In genomic region chr20:3800878-3801260, GRCh38 we compare ENCODE assay signal across 16 cellular contexts. TPM values are rescaled to one million over a fixed set of nuclear protein-coding genes. Genes with fewer than 3 reads are reported as not detected.
DNase-seq lines count a peak whose midpoint lies in the region; ATAC-seq and TF ChIP-seq lines count a peak whose summit lies in the region.
"Had no signal": no experiment of that assay in that cellular context is flagged by ENCODE, and none has a peak within 500 bp of the region (broad histone marks: within the 10 kb centered on the region; RNA-seq: fewer than 3 reads in every experiment).

No MANE protein-coding gene starts in this region.

- peak overlapping the region; percentile 41; the same call in 1 of the 2 replicates for H3K27ac ChIP-seq in HCT116 (ENCODE audit: low read depth, low read length)
- H3K27ac ChIP-seq in neural progenitor cell = no peak overlapping the region
- H3K27ac ChIP-seq in Karpas-422 (ENCODE audit: low read length) = no peak overlapping the region
- H3K27ac ChIP-seq: C4-2B, WERI-Rb-1 had no signal

- peak overlapping the region; percentile 48 for H3K27ac Mint-ChIP-seq in activated CD4-positive, alpha-beta T cell treated with anti-CD3 and anti-CD28 coated beads, Interleukin-2, amount 10 ng/mL, durations not matched to agents 24 days and 14 days
- H3K27ac Mint-ChIP-seq in activated naive CD8-positive, alpha-beta T cell treated with anti-CD3 and anti-CD28 coated beads for 36 hours = peak overlapping the region; percentile 15
- H3K27ac Mint-ChIP-seq in neural progenitor cell = peak overlapping the region; percentile 94

- CTCF ChIA-PET in HCT116 (lab: Charles Lee) = interaction anchor here (1.2 kb wide), 1 partner anchor 17 kb away, joined by 5 read pairs; no protein-coding TSS in a partner anchor

- H3K9me2 ChIP-seq in HCT116 (ENCODE audit: insufficient read depth) (no peaks in the 10 kb centered on the region), Karpas-422 (replicated peaks; ENCODE audit: insufficient read depth, low read length) (no peaks in the 10 kb centered on the region)

- H3K4me3 Mint-ChIP-seq in activated CD4-positive, alpha-beta T cell treated with anti-CD3 and anti-CD28 coated beads, Interleukin-2, amount 10 ng/mL, durations not matched to agents 24 days and 14 days = no peak overlapping the region
- no peak overlapping the region for H3K4me3 Mint-ChIP-seq in activated naive CD8-positive, alpha-beta T cell treated with anti-CD3 and anti-CD28 coated beads for 36 hours
- H3K4me3 Mint-ChIP-seq in neural progenitor cell = no peak overlapping the region

- H3K4me1 ChIP-seq in HCT116 (ENCODE audit: control insufficient read depth in 1 of 2, insufficient read depth in 2 of 2, low read length in 2 of 2) = peaks cover 37 to 71% of the 10 kb centered on the region in 2 experiments
- peaks cover 28% of the 10 kb centered on the region for H3K4me1 ChIP-seq in neural progenitor cell
- peaks cover 37% of the 10 kb centered on the region for H3K4me1 ChIP-seq in Karpas-422 (ENCODE audit: low read length)

- peaks cover 67% of the 10 kb centered on the region for H3K79me2 ChIP-seq in HCT116 (ENCODE audit: insufficient read depth, low read length)
- no peaks in the 10 kb centered on the region for H3K79me2 ChIP-seq in neural progenitor cell (ENCODE audit: low read depth)
- peaks cover 13% of the 10 kb centered on the region for H3K79me2 ChIP-seq in Karpas-422 (ENCODE audit: low read length)

- H3K9me3 Mint-ChIP-seq in activated CD4-positive, alpha-beta T cell treated with anti-CD3 and anti-CD28 coated beads, Interleukin-2, amount 10 ng/mL, durations not matched to agents 24 days and 14 days = no peaks in the 10 kb centered on the region
- no peaks in the 10 kb centered on the region for H3K9me3 Mint-ChIP-seq in activated naive CD8-positive, alpha-beta T cell treated with anti-CD3 and anti-CD28 coated beads for 36 hours
- no peaks in the 10 kb centered on the region for H3K9me3 Mint-ChIP-seq in neural progenitor cell

- no peaks in the 10 kb centered on the region for H3K27me3 Mint-ChIP-seq in activated CD4-positive, alpha-beta T cell treated with anti-CD3 and anti-CD28 coated beads, Interleukin-2, amount 10 ng/mL, durations not matched to agents 24 days and 14 days
- no peaks in the 10 kb centered on the region for H3K27me3 Mint-ChIP-seq in activated naive CD8-positive, alpha-beta T cell treated with anti-CD3 and anti-CD28 coated beads for 36 hours
- peaks cover 14% of the 10 kb centered on the region for H3K27me3 Mint-ChIP-seq in neural progenitor cell (ENCODE audit: insufficient read depth, low read depth)

- TF ChIP-seq CTCF in HCT116 (IDR thresholded peaks at IDR 0.05 in 2 of 3, conservative IDR thresholded peaks at IDR 0.05 in 1 of 3; ENCODE audit: borderline replicate concordance in 1 of 3, insufficient read depth in 1 of 3, low read depth in 2 of 3, low read length in 2 of 3) = no peak
- no peak for TF ChIP-seq CTCF in neural progenitor cell (IDR thresholded peaks at IDR 0.05)
- TF ChIP-seq CTCF in GM13976 (IDR thresholded peaks at IDR 0.05; ENCODE audit: borderline replicate concordance, control extremely low read depth, extremely low read depth, insufficient read depth, missing control alignments) = no peak

- in situ Hi-C loops in GM13976 (cut with MboI; ENCODE audit: low sequenced_read_pairs, unreplicated experiment) = no loop called here

- H3K4me2 ChIP-seq in HCT116 (ENCODE audit: low read length) = no peak overlapping the region
- no peak overlapping the region for H3K4me2 ChIP-seq in neural progenitor cell
- no peak overlapping the region for H3K4me2 ChIP-seq in Karpas-422 (ENCODE audit: low read depth, low read length, poor library complexity, severe bottlenecking)

- intact Hi-C loops in activated CD4-positive, alpha-beta T cell treated with anti-CD3 and anti-CD28 coated beads, Interleukin-2, amount 10 ng/mL, durations not matched to agents 24 days and 14 days (cut with micrococcal nuclease) = no loop called here
- intact Hi-C loops in HCT116 (cut with micrococcal nuclease) = no loop called here

- RAD21 ChIA-PET in HCT116 (lab: Charles Lee; ENCODE audit: low non-redundant PET in 1 of 2, low total read pairs in 2 of 2, uncharacterized antibody in 2 of 2, unreplicated experiment in 2 of 2) = no interaction called here

- H3K4me3 ChIP-seq in HCT116 (replicated peaks in 1 of 2; ENCODE audit: low read depth in 1 of 2, low read length in 2 of 2) (no peak overlapping the region), neural progenitor cell (no peak overlapping the region), Karpas-422 (ENCODE audit: low read length) (no peak overlapping the region)
- H3K4me3 ChIP-seq: tibial nerve had no signal

- H4K20me1 ChIP-seq in HCT116 (ENCODE audit: insufficient read depth) = no peaks in the 10 kb centered on the region
- H4K20me1 ChIP-seq in neural progenitor cell (ENCODE audit: low read depth) = peaks cover 9% of the 10 kb centered on the region
- H4K20me1 ChIP-seq in Karpas-422 (ENCODE audit: insufficient read depth, low read depth, low read length) = no peaks in the 10 kb centered on the region

- DNase-seq in activated CD4-positive, alpha-beta T cell treated with anti-CD3 and anti-CD28 coated beads, Interleukin-2, amount 10 ng/mL, durations not matched to agents 24 days and 14 days = no peak
- DNase-seq in activated CD4-positive, alpha-beta T cell treated with anti-CD3 and anti-CD28 coated beads, Interleukin-2, amount 50 U/mL, for 48 hours = no peak
- DNase-seq in HCT116 (ENCODE audit: low read depth, low spot score) (no peak), neural progenitor cell (ENCODE audit: low spot score) (no peak), GM13976 (ENCODE audit: low spot score) (no peak), Karpas-422 (no peak), DMS 273 treated with DMSO at 0.1 percent for 48 hours (lab: John Stamatoyannopoulos, UW) (no peak)
- DNase-seq in activated naive CD8-positive, alpha-beta T cell treated with anti-CD3 and anti-CD28 coated beads for 36 hours = no peak
- DNase-seq: 8988T; central memory CD4-positive, alpha-beta T cell; hypothalamus; NCI-H69; small intestine; WERI-Rb-1 had no signal

- peaks cover 30% of the 10 kb centered on the region for H3F3A ChIP-seq in neural progenitor cell (ENCODE audit: low read depth)

- H3K9ac ChIP-seq in HCT116 (ENCODE audit: low read length) (0 out of 2 replicates have a peak overlapping the region, but pooled peaks have one; percentile 95), neural progenitor cell (no peak overlapping the region), Karpas-422 (ENCODE audit: low read length) (no peak overlapping the region)

- H3K9me3 ChIP-seq in HCT116 (ENCODE audit: control insufficient read depth in 1 of 2, insufficient read depth in 1 of 2, low read depth in 1 of 2, low read length in 2 of 2) (no peaks in the 10 kb centered on the region), neural progenitor cell (ENCODE audit: low read depth) (no peaks in the 10 kb centered on the region), Karpas-422 (ENCODE audit: low read length) (no peaks in the 10 kb centered on the region)
- H3K9me3 ChIP-seq: tibial nerve had no signal

- ATAC-seq in HCT116 = no peak

- no peaks in the 10 kb centered on the region for H3K27me3 ChIP-seq in HCT116 (ENCODE audit: insufficient read depth, low read length)
- H3K27me3 ChIP-seq in neural progenitor cell = peaks cover 6% of the 10 kb centered on the region
- H3K27me3 ChIP-seq in Karpas-422 (ENCODE audit: low read length) = no peaks in the 10 kb centered on the region
- H3K27me3 ChIP-seq: tibial nerve had no signal

- no peak overlapping the region for H2AFZ ChIP-seq in HCT116 (ENCODE audit: low read depth, low read length, poor library complexity, severe bottlenecking)
- H2AFZ ChIP-seq in neural progenitor cell (replicated peaks) = no peak overlapping the region
- H2AFZ ChIP-seq in Karpas-422 (ENCODE audit: low read length) = no peak overlapping the region

- POLR2A ChIA-PET in HCT116 (lab: Charles Lee) = interaction anchor here (2.7 kb wide), 1 partner anchor 13 kb away, joined by 13 read pairs; no protein-coding TSS in a partner anchor

- no peak for TF ChIP-seq POLR2A in HCT116 (IDR thresholded peaks at IDR 0.05; ENCODE audit: borderline replicate concordance, extremely low read depth, insufficient read depth, insufficient read length)

- peaks cover 63% of the 10 kb centered on the region for H3K4me1 Mint-ChIP-seq in activated CD4-positive, alpha-beta T cell treated with anti-CD3 and anti-CD28 coated beads, Interleukin-2, amount 10 ng/mL, durations not matched to agents 24 days and 14 days
- H3K4me1 Mint-ChIP-seq in activated naive CD8-positive, alpha-beta T cell treated with anti-CD3 and anti-CD28 coated beads for 36 hours = peaks cover 54% of the 10 kb centered on the region
- H3K4me1 Mint-ChIP-seq in neural progenitor cell = peaks cover 58% of the 10 kb centered on the region

- no peak for TF ChIP-seq RAD21 in HCT116 (IDR thresholded peaks at IDR 0.05; ENCODE audit: low read depth)

- peaks cover 34 to 69% of the 10 kb centered on the region in 2 experiments for H3K36me3 ChIP-seq in HCT116 (ENCODE audit: control insufficient read depth in 1 of 2, insufficient read depth in 2 of 2, low read length in 2 of 2)
- H3K36me3 ChIP-seq in neural progenitor cell = no peaks in the 10 kb centered on the region
- peaks cover 4% of the 10 kb centered on the region; the same call in 1 of the 2 replicates for H3K36me3 ChIP-seq in Karpas-422 (ENCODE audit: insufficient read depth, low read length)

- H3K36me3 Mint-ChIP-seq in activated CD4-positive, alpha-beta T cell treated with anti-CD3 and anti-CD28 coated beads, Interleukin-2, amount 10 ng/mL, durations not matched to agents 24 days and 14 days (ENCODE audit: low read depth) = peaks cover 70% of the 10 kb centered on the region
- H3K36me3 Mint-ChIP-seq in activated naive CD8-positive, alpha-beta T cell treated with anti-CD3 and anti-CD28 coated beads for 36 hours = peaks cover 58% of the 10 kb centered on the region
- H3K36me3 Mint-ChIP-seq in neural progenitor cell = peaks cover 41% of the 10 kb centered on the region

- BruUV-seq in HCT116 (replicated peaks; lab: Mats Ljungman, UMichigan) = no TSS peak

RNA-seq across cellular contexts. Expression of gene CDC25B, which starts 4.8 kb away (rescaled TPM):
- total RNA-seq in activated CD4-positive, alpha-beta T cell treated with anti-CD3 and anti-CD28 coated beads, Interleukin-2, amount 10 ng/mL, durations not matched to agents 24 days and 14 days = 70.7 and 75.5 TPM in 2 replicates
- 223 TPM for total RNA-seq in HCT116 (2021; ENCODE audit: unreplicated experiment)
- 175 and 226 TPM in 2 replicates for polyA plus RNA-seq in HCT116 (2012)
- total RNA-seq in activated naive CD8-positive, alpha-beta T cell treated with anti-CD3 and anti-CD28 coated beads for 36 hours = 10 to 100 TPM; 54.6 to 60.9 TPM
- 9.3 and 22.9 TPM in 2 replicates for total RNA-seq in neural progenitor cell (ENCODE audit: low replicate concordance)
- total RNA-seq in Karpas-422 (2014; rRNA removed; shearing (Covaris generic); ENCODE audit: low replicate concordance) = 11.7 and 15.3 TPM in 2 replicates

RNA-seq across cellular contexts. Expression of gene CENPB, which starts 14.3 kb away (rescaled TPM):
- 72.8 and 74.4 TPM in 2 replicates for total RNA-seq in activated CD4-positive, alpha-beta T cell treated with anti-CD3 and anti-CD28 coated beads, Interleukin-2, amount 10 ng/mL, durations not matched to agents 24 days and 14 days
- total RNA-seq in HCT116 (2021; ENCODE audit: unreplicated experiment) = 67.2 TPM
- 40.7 and 42.0 TPM in 2 replicates for polyA plus RNA-seq in HCT116 (2012)
- 10 to 100 TPM; 54.6 to 59.0 TPM for total RNA-seq in activated naive CD8-positive, alpha-beta T cell treated with anti-CD3 and anti-CD28 coated beads for 36 hours
- total RNA-seq in neural progenitor cell (ENCODE audit: low replicate concordance) = 5.0 and 28.9 TPM in 2 replicates
- total RNA-seq in Karpas-422 (2014; rRNA removed; shearing (Covaris generic); ENCODE audit: low replicate concordance) = 13.0 and 32.7 TPM in 2 replicates

RNA-seq across cellular contexts. Expression of gene AP5S1, which starts 19.5 kb away (rescaled TPM):
- total RNA-seq in activated CD4-positive, alpha-beta T cell treated with anti-CD3 and anti-CD28 coated beads, Interleukin-2, amount 10 ng/mL, durations not matched to agents 24 days and 14 days = 13.0 and 13.5 TPM in 2 replicates
- total RNA-seq in HCT116 (2021; ENCODE audit: unreplicated experiment) (12.1 TPM), neural progenitor cell (ENCODE audit: low replicate concordance) (1.2 and 3.4 TPM in 2 replicates)
- 8.7 and 9.0 TPM in 2 replicates for polyA plus RNA-seq in HCT116 (2012)
- 10 to 100 TPM; 11.1 to 11.7 TPM for total RNA-seq in activated naive CD8-positive, alpha-beta T cell treated with anti-CD3 and anti-CD28 coated beads for 36 hours
- total RNA-seq in Karpas-422 (2014; rRNA removed; shearing (Covaris generic); ENCODE audit: low replicate concordance) = 5.3 and 7.1 TPM in 2 replicates

RNA-seq across cellular contexts. Expression of gene SPEF1, which starts 19.6 kb away (rescaled TPM):
- not detected in 2 replicates for total RNA-seq in activated CD4-positive, alpha-beta T cell treated with anti-CD3 and anti-CD28 coated beads, Interleukin-2, amount 10 ng/mL, durations not matched to agents 24 days and 14 days
- 0.93 TPM for total RNA-seq in HCT116 (2021; ENCODE audit: unreplicated experiment)
- polyA plus RNA-seq in HCT116 (2012) = 0.74 and 0.83 TPM in 2 replicates
- total RNA-seq in activated naive CD8-positive, alpha-beta T cell treated with anti-CD3 and anti-CD28 coated beads for 36 hours = under 1 TPM; 0.12 to 0.23 TPM
- total RNA-seq in neural progenitor cell (ENCODE audit: low replicate concordance) = 0.34 and 1.2 TPM in 2 replicates
- not detected in 2 replicates for total RNA-seq in Karpas-422 (2014; rRNA removed; shearing (Covaris generic); ENCODE audit: low replicate concordance)

RNA-seq across cellular contexts. Expression of gene ADISSP, which starts 33.3 kb away (rescaled TPM):
- total RNA-seq in activated CD4-positive, alpha-beta T cell treated with anti-CD3 and anti-CD28 coated beads, Interleukin-2, amount 10 ng/mL, durations not matched to agents 24 days and 14 days = 62.9 and 68.8 TPM in 2 replicates
- total RNA-seq in HCT116 (2021; ENCODE audit: unreplicated experiment) (99.4 TPM), neural progenitor cell (ENCODE audit: low replicate concordance) (17.6 and 42.8 TPM in 2 replicates)
- 71.0 and 92.8 TPM in 2 replicates for polyA plus RNA-seq in HCT116 (2012)
- 10 to 100 TPM; 63.5 to 63.8 TPM for total RNA-seq in activated naive CD8-positive, alpha-beta T cell treated with anti-CD3 and anti-CD28 coated beads for 36 hours
- total RNA-seq in Karpas-422 (2014; rRNA removed; shearing (Covaris generic); ENCODE audit: low replicate concordance) = 44.1 and 60.4 TPM in 2 replicates

Comparison
In these comparisons a context has a peak if more than half of its experiments do, and no peak if none do; other contexts are left out.
1. H3K27ac Mint-ChIP-seq: peak in every context shown above with its lines; median percentile 94 in neural progenitor cell; 48 in activated CD4-positive, alpha-beta T cell treated with anti-CD3 and anti-CD28 coated beads, Interleukin-2, amount 10 ng/mL, durations not matched to agents 24 days and 14 days; 15 in activated naive CD8-positive, alpha-beta T cell treated with anti-CD3 and anti-CD28 coated beads for 36 hours.